ENCODE assay signal across 17 cellular contexts in the genomic region with DNA sequence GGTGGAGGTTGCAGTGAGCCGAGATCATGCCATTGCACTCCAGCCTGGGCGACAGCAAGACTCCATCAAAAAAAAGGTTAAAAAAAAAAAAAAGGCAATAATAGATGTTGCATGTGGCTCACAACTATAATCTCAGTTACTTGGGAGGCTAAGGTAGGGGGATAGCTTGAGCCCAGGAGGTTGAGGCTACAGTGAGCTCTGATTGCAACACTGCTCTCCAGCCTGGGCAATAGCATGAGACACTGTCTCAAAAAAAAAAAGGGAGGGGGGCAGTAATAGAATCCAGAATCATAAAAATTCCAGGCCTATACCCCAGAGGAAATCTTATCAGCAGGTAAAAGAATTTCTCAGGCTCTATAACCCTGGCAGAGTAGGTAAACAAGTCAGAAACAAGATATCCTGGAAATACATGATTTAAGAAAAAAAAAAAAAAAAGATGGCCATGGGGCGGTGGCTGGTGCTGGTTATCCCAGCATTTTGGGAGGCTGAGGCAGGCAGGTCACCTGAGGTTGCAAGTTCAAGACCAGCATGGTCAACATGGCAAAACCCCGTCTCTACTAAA. TPM values are rescaled to one million over a fixed set of nuclear protein-coding genes. Genes with fewer than 3 reads are reported as not detected.
DNase-seq lines count a peak whose midpoint lies in the region; ATAC-seq and TF ChIP-seq lines count a peak whose summit lies in the region.
"Had no signal": no experiment of that assay in that cellular context is flagged by ENCODE, and none has a peak within 500 bp of the region (broad histone marks: within the 10 kb centered on the region; RNA-seq: fewer than 3 reads in every experiment).

No MANE protein-coding gene starts in this region.

- no peak for TF ChIP-seq EP300 in stomach (IDR thresholded peaks at IDR 0.05)

- ATAC-seq in left colon (peak; percentile 27), HG02973 (IDR thresholded peaks at IDR 0.05; ENCODE audit: unreplicated experiment) (no peak), GM21786 (IDR thresholded peaks at IDR 0.05; ENCODE audit: unreplicated experiment) (no peak)
- ATAC-seq: A549 had no signal

- H3K4me1 ChIP-seq in stomach: peaks cover 22 to 67% (median 50%) of the 10 kb centered on the region in 4 donors

- H3K36me3 ChIP-seq in stomach: peaks cover 0 to 6% (median 0%) of the 10 kb centered on the region in 4 donors

- no peak overlapping the region for H3K4me3 ChIP-seq in stomach
- H3K4me3 ChIP-seq: A549, MG63, PC-9 had no signal

- no peaks in the 10 kb centered on the region for H3K9me3 ChIP-seq in stomach
- H3K9me3 ChIP-seq: A549, MG63 had no signal

- H3K27me3 ChIP-seq in stomach: no peaks in the 10 kb centered on the region
- H3K27me3 ChIP-seq: MG63 had no signal

- no peak for TF ChIP-seq CTCF in stomach (IDR thresholded peaks at IDR 0.05)

- peak overlapping the region in 3 of 5 donors; percentile 25 to 50 (median 26) for H3K27ac ChIP-seq in stomach
- H3K27ac ChIP-seq: A549, PC-9 had no signal

- TF ChIP-seq POLR2A in stomach (IDR thresholded peaks at IDR 0.05): no peak

- 31 to 72% (median 56%) methylated on average over 4 of the region's 4 CpGs for WGBS in stomach, 5 donors

- intact Hi-C loops in left colon (cut with DNase I, micrococcal nuclease) (no loop called here), stomach (cut with DNase I; ENCODE audit: low total_unique reads) (no loop called here)

- DNase-seq in ELF-1 (ENCODE audit: low read depth, low spot score): peak; percentile 4
- DNase-seq in NCI-H226: peak; percentile 54
- no peak for DNase-seq in left colon
- peak; percentile 3 for DNase-seq in stomach
- DNase-seq in NCI-H1417 (lab: John Stamatoyannopoulos, UW): no peak
- DNase-seq: C1 segment of cervical spinal cord, DMS79, Kasumi-1, MG63, NCI-H1105 treated with DMSO at 0.1 percent for 48 hours, NCI-H187, NCI-H2227 treated with DMSO at 0.1 percent for 48 hours, NCI-H524 treated with DMSO at 0.1 percent for 48 hours had no signal

RNA-seq across cellular contexts. Expression of a gene that starts 12.9 kb away (rescaled TPM):
- 10 to 100 TPM; 61.9 to 84.6 TPM for total RNA-seq in left colon
- total RNA-seq in stomach: 100 to 1,000 TPM in 2 of 5 donors, 10 to 100 TPM in 3; 52.7 to 209 (median 63.1) TPM
- polyA plus RNA-seq in stomach: 10 to 100 TPM; 10.2 to 13.6 (median 11.9) TPM

RNA-seq across cellular contexts. Expression of a gene that starts 45.6 kb away (rescaled TPM):
- total RNA-seq in left colon: 10 to 100 TPM; 25.9 to 43.9 TPM
- total RNA-seq in stomach: 10 to 100 TPM in 2 of 5 donors, 1 to 10 TPM in 2, not detected in 1; 2.2 to 44.1 (median 18.0) TPM
- polyA plus RNA-seq in stomach: 100 to 1,000 TPM in 2 of 3 donors, 10 to 100 TPM in 1; 52.4 to 135 (median 126) TPM

RNA-seq across cellular contexts. Expression of a gene that starts 58.5 kb away (rescaled TPM):
- 100 to 1,000 TPM; 345 to 403 TPM for total RNA-seq in left colon
- total RNA-seq in stomach: 100 to 1,000 TPM; 127 to 311 (median 264) TPM
- polyA plus RNA-seq in stomach: 100 to 1,000 TPM; 754 to 877 (median 797) TPM

Comparison
In these comparisons a context has a peak if more than half of its experiments do, and no peak if none do; other contexts are left out.
1. DNase-seq: peak in ELF-1 (single experiment), NCI-H226 (single experiment) and stomach (single experiment); none in left colon (0 of 2) and NCI-H1417 (0 of 3).